In the genomic region with DNA sequence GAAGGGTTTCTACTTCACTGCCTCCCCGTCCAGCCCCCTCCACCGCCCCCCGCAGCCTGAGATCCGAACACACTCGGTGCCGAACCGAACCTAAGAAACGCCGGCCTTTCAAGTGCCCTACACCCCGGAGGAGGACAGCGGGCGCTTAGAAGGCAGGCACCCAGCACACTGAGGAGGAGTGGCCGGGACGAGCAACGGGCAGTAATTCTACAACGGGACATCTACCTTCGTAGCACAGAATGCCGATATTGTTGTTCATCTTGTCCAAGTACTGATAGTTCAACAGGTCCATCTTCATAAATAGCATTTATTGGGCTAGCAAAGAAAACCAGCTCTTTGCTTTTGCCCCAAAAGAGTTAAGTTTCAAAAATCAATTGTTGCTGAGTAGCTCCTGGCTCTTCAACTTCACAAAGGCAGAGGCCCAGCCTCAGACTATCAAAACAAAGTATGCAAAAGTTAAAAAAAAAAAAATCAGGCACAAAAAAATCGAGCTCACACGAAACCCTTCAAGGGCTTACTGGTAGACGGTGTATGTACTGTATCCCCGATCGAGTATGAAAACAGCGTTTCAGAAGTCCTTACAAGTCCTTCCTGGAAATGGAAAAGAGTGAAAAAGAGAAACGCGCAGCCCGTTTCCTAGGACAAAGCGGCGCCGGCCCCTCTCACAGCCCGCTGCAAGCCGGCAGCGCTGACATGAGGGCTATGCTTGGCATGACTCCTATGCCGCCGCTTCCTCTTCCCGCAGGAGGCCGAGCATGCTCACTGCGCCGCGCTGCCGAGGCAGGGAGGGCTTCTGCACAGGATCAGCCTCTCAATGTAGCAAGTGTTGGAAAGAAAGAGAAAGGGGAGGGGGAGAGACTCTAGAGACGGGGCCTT, we compare ENCODE assay signal across 1 cellular context.
TF ChIP-seq lines count a peak whose summit lies in the region.

A gene with protein sequence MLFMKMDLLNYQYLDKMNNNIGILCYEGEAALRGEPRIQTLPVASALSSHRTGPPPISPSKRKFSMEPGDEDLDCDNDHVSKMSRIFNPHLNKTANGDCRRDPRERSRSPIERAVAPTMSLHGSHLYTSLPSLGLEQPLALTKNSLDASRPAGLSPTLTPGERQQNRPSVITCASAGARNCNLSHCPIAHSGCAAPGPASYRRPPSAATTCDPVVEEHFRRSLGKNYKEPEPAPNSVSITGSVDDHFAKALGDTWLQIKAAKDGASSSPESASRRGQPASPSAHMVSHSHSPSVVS (minus strand): TSS at position 704 of the 876 bp plus-strand sequence. CDS start 397 bp downstream, at position 307.

TF ChIP-seq in H1, 55 proteins besides CTCF, POLR2A, EP300 and RAD21 (continues in another document):
- TF ChIP-seq RFX5 (IDR thresholded peaks at IDR 0.05; ENCODE audit: borderline replicate concordance, low read depth, low read length) (no peak), NANOG (IDR thresholded peaks at IDR 0.05; ENCODE audit: insufficient read depth, low read depth, low read length, poor library complexity, severe bottlenecking) (no peak), FOSL1 (IDR thresholded peaks at IDR 0.05; ENCODE audit: insufficient read depth, low read depth, low read length) (no peak), TEAD4 (IDR thresholded peaks at IDR 0.05; ENCODE audit: low read depth, low read length) (0 out of 2 replicates have a peak, but pooled peaks have one; percentile 10), KDM5A (IDR thresholded peaks at IDR 0.05; ENCODE audit: low read length) (no peak), BRCA1 (IDR thresholded peaks at IDR 0.05; ENCODE audit: low read depth, low read length) (no peak), SIX5 (IDR thresholded peaks at IDR 0.05; ENCODE audit: low read depth, low read length) (no peak), TBP (IDR thresholded peaks at IDR 0.05; ENCODE audit: low read depth, low read length) (peak; percentile 79), JUN (IDR thresholded peaks at IDR 0.05; ENCODE audit: low read depth, low read length) (no peak), CHD2 (IDR thresholded peaks at IDR 0.05; ENCODE audit: low read length) (no peak), POLR2AphosphoS5 (IDR thresholded peaks at IDR 0.05; ENCODE audit: low read depth, low read length) (peak; percentile 83), KDM4A (IDR thresholded peaks at IDR 0.05; ENCODE audit: low read depth, low read length, severe bottlenecking) (no peak), TAF1 (IDR thresholded peaks at IDR 0.05; ENCODE audit: low read depth, low read length) (peak; percentile 79), SRF (IDR thresholded peaks at IDR 0.05; ENCODE audit: low read depth, low read length) (0 out of 2 replicates have a peak, but pooled peaks have one; percentile 15), NRF1 (IDR thresholded peaks at IDR 0.05; ENCODE audit: low read depth, low read length) (peak; percentile 43), POU5F1 (IDR thresholded peaks at IDR 0.05; ENCODE audit: low read depth, low read length) (no peak), GTF2F1 (IDR thresholded peaks at IDR 0.05; ENCODE audit: borderline replicate concordance, low read depth, low read length) (no peak), CBX5 (IDR thresholded peaks at IDR 0.05; ENCODE audit: low read depth, low read length) (no peak), ASH2L (IDR thresholded peaks at IDR 0.05; ENCODE audit: low read length) (peak; percentile 78), KDM1A (IDR thresholded peaks at IDR 0.05; ENCODE audit: borderline replicate concordance, low read length) (no peak), SIN3A (conservative IDR thresholded peaks at IDR 0.05 in 1 of 2, IDR thresholded peaks at IDR 0.05 in 1 of 2; ENCODE audit: low read depth in 1 of 2, low read length in 2 of 2) (peak in 1 of 2 experiments; percentile 89; a peak in 2 of 4 replicates), SP1 (IDR thresholded peaks at IDR 0.05; ENCODE audit: low read depth, low read length) (no peak), MAFK (IDR thresholded peaks at IDR 0.05; ENCODE audit: low read depth, low read length) (no peak), EGR1 (IDR thresholded peaks at IDR 0.05; ENCODE audit: borderline replicate concordance, low read depth, low read length) (peak; percentile 60), SUZ12 (IDR thresholded peaks at IDR 0.05; ENCODE audit: low read length) (no peak), BACH1 (IDR thresholded peaks at IDR 0.05; ENCODE audit: low read length) (no peak), CREB1 (IDR thresholded peaks at IDR 0.05) (no peak), EZH2 (IDR thresholded peaks at IDR 0.05; ENCODE audit: low read depth, low read length, severe bottlenecking) (no peak), PHF8 (conservative IDR thresholded peaks at IDR 0.05; ENCODE audit: low read depth, low read length) (peak; percentile 42; the same call in 1 of the 2 replicates), TCF12 (IDR thresholded peaks at IDR 0.05; ENCODE audit: low read depth, low read length) (0 out of 2 replicates have a peak, but pooled peaks have one; percentile 2), CEBPB (IDR thresholded peaks at IDR 0.05; ENCODE audit: low read depth, low read length) (no peak), RNF2 (IDR thresholded peaks at IDR 0.05; ENCODE audit: borderline replicate concordance, low read depth, low read length, missing control alignments, poor library complexity, severe bottlenecking) (no peak), YY1 (IDR thresholded peaks at IDR 0.05; ENCODE audit: low read depth, low read length) (0 out of 2 replicates have a peak, but pooled peaks have one; percentile 39), SIRT6 (IDR thresholded peaks at IDR 0.05; ENCODE audit: low read length) (no peak), GABPA (IDR thresholded peaks at IDR 0.05; ENCODE audit: borderline replicate concordance, insufficient read depth, low read length) (0 out of 2 replicates have a peak, but pooled peaks have one; percentile 15), SP2 (IDR thresholded peaks at IDR 0.05; ENCODE audit: low read length) (no peak), HDAC2 (IDR thresholded peaks at IDR 0.05; ENCODE audit: borderline replicate concordance in 1 of 2, low read depth in 2 of 2, low read length in 2 of 2) (no peak; a peak in 1 of 4 replicates), TAF7 (optimal IDR thresholded peaks at IDR 0.05; ENCODE audit: borderline replicate concordance, low read depth, low read length) (no peak), RXRA (IDR thresholded peaks at IDR 0.05; ENCODE audit: insufficient read depth, low read depth, low read length) (no peak), SAP30 (IDR thresholded peaks at IDR 0.05; ENCODE audit: insufficient read depth, insufficient replicate concordance, low read length) (peak; percentile 0), JUND (IDR thresholded peaks at IDR 0.05; ENCODE audit: low read length) (no peak), HDAC6 (IDR thresholded peaks at IDR 0.05; ENCODE audit: low read depth, low read length) (no peak), CTBP2 (IDR thresholded peaks at IDR 0.05; ENCODE audit: borderline replicate concordance, insufficient read depth, insufficient read length, low read length) (no peak), CBX8 (IDR thresholded peaks at IDR 0.05; ENCODE audit: borderline replicate concordance, low read depth, low read length) (no peak), BCL11A (IDR thresholded peaks at IDR 0.05; ENCODE audit: low read depth in 2 of 2, low read length in 2 of 2) (no peak), SP4 (IDR thresholded peaks at IDR 0.05; ENCODE audit: low read length) (no peak), CHD1 (IDR thresholded peaks at IDR 0.05; ENCODE audit: low read depth, low read length) (no peak), RBBP5 (IDR thresholded peaks at IDR 0.05; ENCODE audit: borderline replicate concordance, low read depth, low read length) (0 out of 2 replicates have a peak, but pooled peaks have one; percentile 81), ZNF274 (IDR thresholded peaks at IDR 0.05; ENCODE audit: borderline replicate concordance, extremely low read depth, low read length) (no peak)
- TF ChIP-seq, protein P1, sequence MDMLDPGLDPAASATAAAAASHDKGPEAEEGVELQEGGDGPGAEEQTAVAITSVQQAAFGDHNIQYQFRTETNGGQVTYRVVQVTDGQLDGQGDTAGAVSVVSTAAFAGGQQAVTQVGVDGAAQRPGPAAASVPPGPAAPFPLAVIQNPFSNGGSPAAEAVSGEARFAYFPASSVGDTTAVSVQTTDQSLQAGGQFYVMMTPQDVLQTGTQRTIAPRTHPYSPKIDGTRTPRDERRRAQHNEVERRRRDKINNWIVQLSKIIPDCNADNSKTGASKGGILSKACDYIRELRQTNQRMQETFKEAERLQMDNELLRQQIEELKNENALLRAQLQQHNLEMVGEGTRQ (IDR thresholded peaks at IDR 0.05; ENCODE audit: low read length) = no peak
- TF ChIP-seq, protein P2, sequence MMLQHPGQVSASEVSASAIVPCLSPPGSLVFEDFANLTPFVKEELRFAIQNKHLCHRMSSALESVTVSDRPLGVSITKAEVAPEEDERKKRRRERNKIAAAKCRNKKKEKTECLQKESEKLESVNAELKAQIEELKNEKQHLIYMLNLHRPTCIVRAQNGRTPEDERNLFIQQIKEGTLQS (IDR thresholded peaks at IDR 0.05; ENCODE audit: insufficient read depth, low read depth, low read length) = no peak
- TF ChIP-seq, protein P3, sequence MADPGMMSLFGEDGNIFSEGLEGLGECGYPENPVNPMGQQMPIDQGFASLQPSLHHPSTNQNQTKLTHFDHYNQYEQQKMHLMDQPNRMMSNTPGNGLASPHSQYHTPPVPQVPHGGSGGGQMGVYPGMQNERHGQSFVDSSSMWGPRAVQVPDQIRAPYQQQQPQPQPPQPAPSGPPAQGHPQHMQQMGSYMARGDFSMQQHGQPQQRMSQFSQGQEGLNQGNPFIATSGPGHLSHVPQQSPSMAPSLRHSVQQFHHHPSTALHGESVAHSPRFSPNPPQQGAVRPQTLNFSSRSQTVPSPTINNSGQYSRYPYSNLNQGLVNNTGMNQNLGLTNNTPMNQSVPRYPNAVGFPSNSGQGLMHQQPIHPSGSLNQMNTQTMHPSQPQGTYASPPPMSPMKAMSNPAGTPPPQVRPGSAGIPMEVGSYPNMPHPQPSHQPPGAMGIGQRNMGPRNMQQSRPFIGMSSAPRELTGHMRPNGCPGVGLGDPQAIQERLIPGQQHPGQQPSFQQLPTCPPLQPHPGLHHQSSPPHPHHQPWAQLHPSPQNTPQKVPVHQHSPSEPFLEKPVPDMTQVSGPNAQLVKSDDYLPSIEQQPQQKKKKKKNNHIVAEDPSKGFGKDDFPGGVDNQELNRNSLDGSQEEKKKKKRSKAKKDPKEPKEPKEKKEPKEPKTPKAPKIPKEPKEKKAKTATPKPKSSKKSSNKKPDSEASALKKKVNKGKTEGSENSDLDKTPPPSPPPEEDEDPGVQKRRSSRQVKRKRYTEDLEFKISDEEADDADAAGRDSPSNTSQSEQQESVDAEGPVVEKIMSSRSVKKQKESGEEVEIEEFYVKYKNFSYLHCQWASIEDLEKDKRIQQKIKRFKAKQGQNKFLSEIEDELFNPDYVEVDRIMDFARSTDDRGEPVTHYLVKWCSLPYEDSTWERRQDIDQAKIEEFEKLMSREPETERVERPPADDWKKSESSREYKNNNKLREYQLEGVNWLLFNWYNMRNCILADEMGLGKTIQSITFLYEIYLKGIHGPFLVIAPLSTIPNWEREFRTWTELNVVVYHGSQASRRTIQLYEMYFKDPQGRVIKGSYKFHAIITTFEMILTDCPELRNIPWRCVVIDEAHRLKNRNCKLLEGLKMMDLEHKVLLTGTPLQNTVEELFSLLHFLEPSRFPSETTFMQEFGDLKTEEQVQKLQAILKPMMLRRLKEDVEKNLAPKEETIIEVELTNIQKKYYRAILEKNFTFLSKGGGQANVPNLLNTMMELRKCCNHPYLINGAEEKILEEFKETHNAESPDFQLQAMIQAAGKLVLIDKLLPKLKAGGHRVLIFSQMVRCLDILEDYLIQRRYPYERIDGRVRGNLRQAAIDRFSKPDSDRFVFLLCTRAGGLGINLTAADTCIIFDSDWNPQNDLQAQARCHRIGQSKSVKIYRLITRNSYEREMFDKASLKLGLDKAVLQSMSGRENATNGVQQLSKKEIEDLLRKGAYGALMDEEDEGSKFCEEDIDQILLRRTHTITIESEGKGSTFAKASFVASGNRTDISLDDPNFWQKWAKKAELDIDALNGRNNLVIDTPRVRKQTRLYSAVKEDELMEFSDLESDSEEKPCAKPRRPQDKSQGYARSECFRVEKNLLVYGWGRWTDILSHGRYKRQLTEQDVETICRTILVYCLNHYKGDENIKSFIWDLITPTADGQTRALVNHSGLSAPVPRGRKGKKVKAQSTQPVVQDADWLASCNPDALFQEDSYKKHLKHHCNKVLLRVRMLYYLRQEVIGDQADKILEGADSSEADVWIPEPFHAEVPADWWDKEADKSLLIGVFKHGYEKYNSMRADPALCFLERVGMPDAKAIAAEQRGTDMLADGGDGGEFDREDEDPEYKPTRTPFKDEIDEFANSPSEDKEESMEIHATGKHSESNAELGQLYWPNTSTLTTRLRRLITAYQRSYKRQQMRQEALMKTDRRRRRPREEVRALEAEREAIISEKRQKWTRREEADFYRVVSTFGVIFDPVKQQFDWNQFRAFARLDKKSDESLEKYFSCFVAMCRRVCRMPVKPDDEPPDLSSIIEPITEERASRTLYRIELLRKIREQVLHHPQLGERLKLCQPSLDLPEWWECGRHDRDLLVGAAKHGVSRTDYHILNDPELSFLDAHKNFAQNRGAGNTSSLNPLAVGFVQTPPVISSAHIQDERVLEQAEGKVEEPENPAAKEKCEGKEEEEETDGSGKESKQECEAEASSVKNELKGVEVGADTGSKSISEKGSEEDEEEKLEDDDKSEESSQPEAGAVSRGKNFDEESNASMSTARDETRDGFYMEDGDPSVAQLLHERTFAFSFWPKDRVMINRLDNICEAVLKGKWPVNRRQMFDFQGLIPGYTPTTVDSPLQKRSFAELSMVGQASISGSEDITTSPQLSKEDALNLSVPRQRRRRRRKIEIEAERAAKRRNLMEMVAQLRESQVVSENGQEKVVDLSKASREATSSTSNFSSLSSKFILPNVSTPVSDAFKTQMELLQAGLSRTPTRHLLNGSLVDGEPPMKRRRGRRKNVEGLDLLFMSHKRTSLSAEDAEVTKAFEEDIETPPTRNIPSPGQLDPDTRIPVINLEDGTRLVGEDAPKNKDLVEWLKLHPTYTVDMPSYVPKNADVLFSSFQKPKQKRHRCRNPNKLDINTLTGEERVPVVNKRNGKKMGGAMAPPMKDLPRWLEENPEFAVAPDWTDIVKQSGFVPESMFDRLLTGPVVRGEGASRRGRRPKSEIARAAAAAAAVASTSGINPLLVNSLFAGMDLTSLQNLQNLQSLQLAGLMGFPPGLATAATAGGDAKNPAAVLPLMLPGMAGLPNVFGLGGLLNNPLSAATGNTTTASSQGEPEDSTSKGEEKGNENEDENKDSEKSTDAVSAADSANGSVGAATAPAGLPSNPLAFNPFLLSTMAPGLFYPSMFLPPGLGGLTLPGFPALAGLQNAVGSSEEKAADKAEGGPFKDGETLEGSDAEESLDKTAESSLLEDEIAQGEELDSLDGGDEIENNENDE (IDR thresholded peaks at IDR 0.05; ENCODE audit: insufficient replicate concordance, low read length) = no peak
- TF ChIP-seq, protein P4, sequence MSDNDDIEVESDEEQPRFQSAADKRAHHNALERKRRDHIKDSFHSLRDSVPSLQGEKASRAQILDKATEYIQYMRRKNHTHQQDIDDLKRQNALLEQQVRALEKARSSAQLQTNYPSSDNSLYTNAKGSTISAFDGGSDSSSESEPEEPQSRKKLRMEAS (IDR thresholded peaks at IDR 0.05) = peak; percentile 89
- TF ChIP-seq, protein P5, sequence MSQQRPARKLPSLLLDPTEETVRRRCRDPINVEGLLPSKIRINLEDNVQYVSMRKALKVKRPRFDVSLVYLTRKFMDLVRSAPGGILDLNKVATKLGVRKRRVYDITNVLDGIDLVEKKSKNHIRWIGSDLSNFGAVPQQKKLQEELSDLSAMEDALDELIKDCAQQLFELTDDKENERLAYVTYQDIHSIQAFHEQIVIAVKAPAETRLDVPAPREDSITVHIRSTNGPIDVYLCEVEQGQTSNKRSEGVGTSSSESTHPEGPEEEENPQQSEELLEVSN (IDR thresholded peaks at IDR 0.05) = no peak
